Comparison of ENCODE assay signal across 1 cellular context in genomic region chr11:62611705-62612365, GRCh38.
TF ChIP-seq lines count a peak whose summit lies in the region.

No MANE protein-coding gene starts in this region.

TF ChIP-seq in HepG2, 621 proteins besides CTCF, POLR2A, EP300 and RAD21 (continued from another document and continues in another):
- TF ChIP-seq HMGXB4 (CRISPR knock-in tag; IDR thresholded peaks at IDR 0.05; ENCODE audit: borderline replicate concordance in 1 of 2, low read depth in 1 of 2) (peak in 1 of 2 experiments; percentile 40; a peak in 1 of 4 replicates), SRF (IDR thresholded peaks at IDR 0.05; ENCODE audit: low read depth, low read length) (no peak), ARHGAP35 (CRISPR knock-in tag; IDR thresholded peaks at IDR 0.05; ENCODE audit: borderline replicate concordance) (no peak), NCOR1 (IDR thresholded peaks at IDR 0.05; ENCODE audit: borderline replicate concordance, low read length) (no peak), PTBP1 (IDR thresholded peaks at IDR 0.05; ENCODE audit: low read depth, low read length, poor library complexity, severe bottlenecking) (no peak), GABPA (IDR thresholded peaks at IDR 0.05; ENCODE audit: low read depth, low read length) (no peak), GABPA (CRISPR knock-in tag; IDR thresholded peaks at IDR 0.05; ENCODE audit: low read depth) (no peak), ZSCAN29 (CRISPR knock-in tag; conservative IDR thresholded peaks at IDR 0.05) (0 out of 2 replicates have a peak, but pooled peaks have one; percentile 20), JUN (CRISPR knock-in tag; IDR thresholded peaks at IDR 0.05) (peak; percentile 2; the same call in 1 of the 2 replicates), PRDM15 (CRISPR knock-in tag; IDR thresholded peaks at IDR 0.05) (peak; percentile 69), ZBTB46 (CRISPR knock-in tag; IDR thresholded peaks at IDR 0.05; ENCODE audit: borderline replicate concordance) (0 out of 2 replicates have a peak, but pooled peaks have one; percentile 48), ZZZ3 (CRISPR knock-in tag; IDR thresholded peaks at IDR 0.05; ENCODE audit: borderline replicate concordance) (no peak), LCORL (IDR thresholded peaks at IDR 0.05) (no peak), LCORL (CRISPR knock-in tag; IDR thresholded peaks at IDR 0.05) (peak; percentile 27; the same call in 1 of the 2 replicates), HOXA9 (CRISPR knock-in tag; IDR thresholded peaks at IDR 0.05; ENCODE audit: borderline replicate concordance) (0 out of 2 replicates have a peak, but pooled peaks have one; percentile 51), ZNF446 (CRISPR knock-in tag; IDR thresholded peaks at IDR 0.05) (no peak), NONO (IDR thresholded peaks at IDR 0.05) (no peak), NONO (CRISPR knock-in tag; conservative IDR thresholded peaks at IDR 0.05) (no peak), KDM1A (CRISPR knock-in tag; IDR thresholded peaks at IDR 0.05) (peak; percentile 37; the same call in 1 of the 2 replicates), RFX1 (IDR thresholded peaks at IDR 0.05) (no peak), RELA (CRISPR knock-in tag; IDR thresholded peaks at IDR 0.05) (no peak), ZNF335 (CRISPR knock-in tag; IDR thresholded peaks at IDR 0.05) (no peak), HNRNPH1 (optimal IDR thresholded peaks at IDR 0.05; ENCODE audit: low read depth, low read length) (no peak), DMAP1 (CRISPR knock-in tag; IDR thresholded peaks at IDR 0.05) (peak; percentile 49; the same call in 1 of the 2 replicates), ZFX (CRISPR knock-in tag; IDR thresholded peaks at IDR 0.05; ENCODE audit: low read depth) (peak; percentile 57; the same call in 1 of the 2 replicates), ZNF350 (CRISPR knock-in tag; IDR thresholded peaks at IDR 0.05; ENCODE audit: borderline replicate concordance, low read depth) (no peak), PAF1 (CRISPR knock-in tag; IDR thresholded peaks at IDR 0.05) (no peak), SOX5 (CRISPR knock-in tag; IDR thresholded peaks at IDR 0.05; ENCODE audit: borderline replicate concordance) (0 out of 2 replicates have a peak, but pooled peaks have one; percentile 24), NFRKB (IDR thresholded peaks at IDR 0.05) (no peak), AKAP8 (CRISPR knock-in tag; IDR thresholded peaks at IDR 0.05) (0 out of 2 replicates have a peak, but pooled peaks have one; percentile 27), PATZ1 (CRISPR knock-in tag; IDR thresholded peaks at IDR 0.05) (peak; percentile 82), RBM22 (optimal IDR thresholded peaks at IDR 0.05; ENCODE audit: low read length) (no peak), TSC22D2 (CRISPR knock-in tag; IDR thresholded peaks at IDR 0.05; ENCODE audit: borderline replicate concordance) (0 out of 2 replicates have a peak, but pooled peaks have one; percentile 21), ZMYM3 (CRISPR knock-in tag; IDR thresholded peaks at IDR 0.05) (peak; percentile 82), SMARCC2 (IDR thresholded peaks at IDR 0.05) (no peak), JUNB (CRISPR knock-in tag; IDR thresholded peaks at IDR 0.05; ENCODE audit: borderline replicate concordance) (no peak), GATAD1 (CRISPR knock-in tag; IDR thresholded peaks at IDR 0.05) (no peak; the same call in 1 of the 2 replicates), ZNF30 (CRISPR knock-in tag; IDR thresholded peaks at IDR 0.05) (no peak), ZKSCAN5 (CRISPR knock-in tag; IDR thresholded peaks at IDR 0.05) (no peak), REPIN1 (CRISPR knock-in tag; IDR thresholded peaks at IDR 0.05; ENCODE audit: borderline replicate concordance, low read depth) (no peak), ZNF772 (CRISPR knock-in tag; IDR thresholded peaks at IDR 0.05) (no peak), ZNF263 (CRISPR knock-in tag; IDR thresholded peaks at IDR 0.05) (no peak), ZBTB2 (CRISPR knock-in tag; IDR thresholded peaks at IDR 0.05; ENCODE audit: low read depth) (no peak), ZNF383 (CRISPR knock-in tag; IDR thresholded peaks at IDR 0.05; ENCODE audit: borderline replicate concordance) (0 out of 2 replicates have a peak, but pooled peaks have one; percentile 65), YEATS4 (CRISPR knock-in tag; IDR thresholded peaks at IDR 0.05; ENCODE audit: borderline replicate concordance) (no peak), RXRA (CRISPR knock-in tag; IDR thresholded peaks at IDR 0.05) (no peak), HDAC1 (CRISPR knock-in tag; IDR thresholded peaks at IDR 0.05) (0 out of 2 replicates have a peak, but pooled peaks have one; percentile 30), SMAD1 (CRISPR knock-in tag; IDR thresholded peaks at IDR 0.05; ENCODE audit: borderline replicate concordance, low read depth) (no peak; the same call in 1 of the 2 replicates), THAP9 (CRISPR knock-in tag; IDR thresholded peaks at IDR 0.05; ENCODE audit: borderline replicate concordance) (peak; percentile 43; the same call in 1 of the 2 replicates), E2F1 (CRISPR knock-in tag; IDR thresholded peaks at IDR 0.05) (no peak), ZNF737 (CRISPR knock-in tag; IDR thresholded peaks at IDR 0.05; ENCODE audit: borderline replicate concordance) (no peak), ZMYM2 (CRISPR knock-in tag; IDR thresholded peaks at IDR 0.05) (no peak), ZNF510 (CRISPR knock-in tag; IDR thresholded peaks at IDR 0.05; ENCODE audit: low read depth) (0 out of 2 replicates have a peak, but pooled peaks have one; percentile 41), TEAD3 (CRISPR knock-in tag; optimal IDR thresholded peaks at IDR 0.05; ENCODE audit: borderline replicate concordance) (no peak), KAT8 (CRISPR knock-in tag; IDR thresholded peaks at IDR 0.05) (peak; percentile 9; the same call in 1 of the 2 replicates), MBNL3 (CRISPR knock-in tag; conservative IDR thresholded peaks at IDR 0.05) (no peak), SAP130 (CRISPR knock-in tag; IDR thresholded peaks at IDR 0.05; ENCODE audit: low read depth) (peak; percentile 39), SP5 (CRISPR knock-in tag; IDR thresholded peaks at IDR 0.05; ENCODE audit: borderline replicate concordance, low read depth) (no peak), MAX (IDR thresholded peaks at IDR 0.05) (peak; percentile 47), MEIS1 (CRISPR knock-in tag; IDR thresholded peaks at IDR 0.05; ENCODE audit: borderline replicate concordance) (0 out of 2 replicates have a peak, but pooled peaks have one; percentile 48), HMG20A (CRISPR knock-in tag; IDR thresholded peaks at IDR 0.05; ENCODE audit: borderline replicate concordance) (0 out of 2 replicates have a peak, but pooled peaks have one; percentile 14)
